In the genomic region with DNA sequence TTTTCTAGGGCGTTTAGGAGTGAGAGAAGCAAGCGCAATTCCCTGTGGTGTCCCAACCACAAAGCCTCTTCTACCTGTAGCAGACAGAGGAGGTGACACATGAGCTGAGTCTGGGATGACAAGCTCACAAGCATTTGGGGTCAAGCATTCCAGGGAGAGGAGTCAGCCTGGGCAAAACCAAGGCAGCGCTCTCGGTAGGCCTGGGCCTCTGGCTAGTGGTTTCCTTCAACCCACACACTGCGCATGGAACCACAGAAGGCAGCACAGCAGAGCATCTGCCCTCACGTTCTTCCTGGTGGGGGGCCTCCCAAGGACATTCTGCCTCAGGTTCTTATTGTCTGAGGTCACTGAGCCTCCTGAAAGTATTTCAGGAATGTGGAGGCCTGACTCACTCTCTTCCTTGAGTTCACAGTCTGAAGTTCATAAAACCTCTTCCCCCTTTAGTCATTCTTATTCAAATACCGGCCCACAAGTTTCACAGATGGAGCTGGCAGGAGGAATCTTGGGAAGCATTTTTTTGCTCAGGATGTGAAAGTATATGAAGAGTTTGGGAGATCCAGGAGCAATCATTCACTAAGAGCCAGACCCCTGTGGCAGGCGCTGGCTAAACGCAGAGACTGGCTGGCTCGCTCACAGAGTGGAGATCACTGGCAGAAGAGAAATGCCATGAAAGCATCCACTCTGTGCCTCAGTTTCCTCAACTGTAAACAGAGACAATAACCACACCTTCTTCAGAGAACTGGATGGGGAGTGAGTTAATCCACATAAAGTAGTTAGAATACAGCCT, we compare ENCODE assay signal across 9 cellular contexts. TPM values are rescaled to one million over a fixed set of nuclear protein-coding genes. Genes with fewer than 3 reads are reported as not detected.
DNase-seq lines count a peak whose midpoint lies in the region; ATAC-seq, FAIRE-seq and TF ChIP-seq lines count a peak whose summit lies in the region.
"Had no signal": no experiment of that assay in that cellular context is flagged by ENCODE, and none has a peak within 500 bp of the region (broad histone marks: within the 10 kb centered on the region; RNA-seq: fewer than 3 reads in every experiment).

No MANE protein-coding gene starts in this region.

- TF ChIP-seq CTCF in astrocyte (IDR thresholded peaks at IDR 0.05; ENCODE audit: insufficient read depth, low read depth, low read length) (no peak), upper lobe of right lung (IDR thresholded peaks at IDR 0.05) (no peak)

- WGBS in iPS DF 6.9 (ENCODE audit: insufficient coverage, insufficient read length) = no CpG with 5 or more reads among the region's 10 CpGs

- H3K79me2 ChIP-seq in astrocyte (ENCODE audit: insufficient read depth, low read length) = no peaks in the 10 kb centered on the region

- peaks cover 75% of the 10 kb centered on the region for H3K4me1 Mint-ChIP-seq in astrocyte (ENCODE audit: low read depth, unreplicated experiment)

- peak overlapping the region; percentile 82 for H3K9ac ChIP-seq in astrocyte (ENCODE audit: low read length)

- peak; percentile 29 for DNase-seq in NCI-H2107 treated with DMSO at 0.1 percent for 48 hours (lab: John Stamatoyannopoulos, UW; ENCODE audit: unreplicated experiment)
- no peak for DNase-seq in NCI-H2107 (lab: John Stamatoyannopoulos, UW)
- peak; percentile 100 for DNase-seq in astrocyte (ENCODE audit: low read depth)
- DNase-seq in iPS DF 6.9 (ENCODE audit: low read depth, low spot score) = peak; percentile 82
- DNase-seq in upper lobe of right lung = no peak
- DNase-seq in caudate nucleus (lab: John Stamatoyannopoulos, UW) = no peak
- no peak for DNase-seq in Kasumi-1 (lab: John Stamatoyannopoulos, UW)
- DNase-seq in NCI-H1092 (lab: John Stamatoyannopoulos, UW) = no peak

- H3K4me3 Mint-ChIP-seq in astrocyte (ENCODE audit: unreplicated experiment) = peak overlapping the region; percentile 48

- peak overlapping the region; percentile 73 for H3K4me2 ChIP-seq in astrocyte (ENCODE audit: low read length)

- peaks cover 2% of the 10 kb centered on the region for H3K27me3 Mint-ChIP-seq in astrocyte (ENCODE audit: low read depth, unreplicated experiment)

- H3K36me3 ChIP-seq in astrocyte (ENCODE audit: insufficient read depth, low read length) = no peaks in the 10 kb centered on the region
- no peaks in the 10 kb centered on the region for H3K36me3 ChIP-seq in iPS DF 6.9 (ENCODE audit: control insufficient read depth, insufficient read depth, low read length)
- no peaks in the 10 kb centered on the region for H3K36me3 ChIP-seq in upper lobe of right lung

- H3K27me3 ChIP-seq in astrocyte (ENCODE audit: insufficient read depth, low read length) (no peaks in the 10 kb centered on the region), iPS DF 6.9 (ENCODE audit: control insufficient read depth, insufficient read depth, low read length) (no peaks in the 10 kb centered on the region), upper lobe of right lung (no peaks in the 10 kb centered on the region)

- H3K36me3 Mint-ChIP-seq in astrocyte (ENCODE audit: low read depth, unreplicated experiment) = peaks cover 2% of the 10 kb centered on the region

- H3K9me3 ChIP-seq in astrocyte (ENCODE audit: insufficient read depth, low read depth, low read length) = no peaks in the 10 kb centered on the region
- H3K9me3 ChIP-seq in iPS DF 6.9 (ENCODE audit: control insufficient read depth, insufficient read depth, low read length) = no peaks in the 10 kb centered on the region
- H3K9me3 ChIP-seq in upper lobe of right lung = no peaks in the 10 kb centered on the region

- H3K4me3 ChIP-seq in astrocyte (ENCODE audit: insufficient read depth, low read depth, low read length) (no peak overlapping the region), iPS DF 6.9 (ENCODE audit: low read length) (no peak overlapping the region), upper lobe of right lung (no peak overlapping the region)

- H3K4me1 ChIP-seq in astrocyte (ENCODE audit: insufficient read depth, low read length) = peaks cover 42% of the 10 kb centered on the region
- peaks cover 11% of the 10 kb centered on the region for H3K4me1 ChIP-seq in iPS DF 6.9 (ENCODE audit: control insufficient read depth, insufficient read depth, low read length)
- H3K4me1 ChIP-seq in upper lobe of right lung = peaks cover 11% of the 10 kb centered on the region

- H3K27ac ChIP-seq in astrocyte (ENCODE audit: low read depth, low read length) (peak overlapping the region; percentile 96), iPS DF 6.9 (ENCODE audit: low read length) (peak overlapping the region; percentile 41), upper lobe of right lung (no peak overlapping the region), caudate nucleus (ENCODE audit: low read depth, low read length) (no peak overlapping the region)

- no peaks in the 10 kb centered on the region for H3K9me3 Mint-ChIP-seq in astrocyte (ENCODE audit: unreplicated experiment)

- peak overlapping the region; percentile 98 for H3K27ac Mint-ChIP-seq in astrocyte (ENCODE audit: unreplicated experiment)

- ATAC-seq in upper lobe of right lung = peak; percentile 31

- H4K20me1 ChIP-seq in astrocyte (ENCODE audit: insufficient read depth, low read length) = no peaks in the 10 kb centered on the region

- no peak overlapping the region for H2AFZ ChIP-seq in astrocyte (ENCODE audit: low read depth, low read length)

- peak; percentile 99 for FAIRE-seq in astrocyte (lab: Jason Lieb, UNC)
- FAIRE-seq: A204.1 had no signal

- intact Hi-C loops in upper lobe of right lung (cut with DNase I) = no loop called here

RNA-seq across cellular contexts. Expression of a gene that starts 26.8 kb away (rescaled TPM):
- 624 and 672 TPM in 2 replicates for total RNA-seq in astrocyte
- total RNA-seq in upper lobe of right lung = 120 TPM

Comparison
In these comparisons a context has a peak if more than half of its experiments do, and no peak if none do; other contexts are left out.
1. DNase-seq: peak in NCI-H2107 treated with DMSO at 0.1 percent for 48 hours (single experiment), astrocyte (single experiment) and iPS DF 6.9 (single experiment); none in NCI-H2107 (single experiment), upper lobe of right lung (single experiment), caudate nucleus (0 of 61), Kasumi-1 (0 of 2) and NCI-H1092 (single experiment).
2. H3K27ac ChIP-seq: peak in astrocyte (single experiment) and iPS DF 6.9 (single experiment); none in upper lobe of right lung (single experiment) and caudate nucleus (single experiment).